Comparison of ENCODE assay signal across 10 cellular contexts in genomic region chr13:37747071-37747612, GRCh38.
A peak's percentile ranks its signal among the peaks of the same experiment; 100 is the strongest.
DNase-seq lines count a peak whose midpoint lies in the region; ATAC-seq and TF ChIP-seq lines count a peak whose summit lies in the region.
"Had no signal": no experiment of that assay in that cellular context is flagged by ENCODE, and none has a peak within 500 bp of the region (broad histone marks: within the 10 kb centered on the region; RNA-seq: fewer than 3 reads in every experiment).

No MANE protein-coding gene starts in this region.

- DNase-seq in GM04504 (ENCODE audit: low read depth) (peak; percentile 35), NCI-H187 (lab: John Stamatoyannopoulos, UW) (peak; percentile 40 to 48), cardiac fibroblast (ENCODE audit: low read depth in 2 of 2) (peak; percentile 71 to 87), pulmonary artery endothelial cell (ENCODE audit: low read depth, low spot score) (peak; percentile 20), GOT3 (lab: John Stamatoyannopoulos, UW) (no peak)
- DNase-seq: effector CD8-positive, alpha-beta T cell had no signal

- no peak overlapping the region for H3K4me3 ChIP-seq in cardiac fibroblast (replicated peaks in 1 of 2; ENCODE audit: low read depth in 2 of 2, low read length in 2 of 2)

- TF ChIP-seq CTCF in cardiac fibroblast (IDR thresholded peaks at IDR 0.05; ENCODE audit: low read depth, low read length) = no peak

- ATAC-seq in HG03378 (IDR thresholded peaks at IDR 0.05; ENCODE audit: unreplicated experiment) (no peak), GM21360 (IDR thresholded peaks at IDR 0.05; ENCODE audit: unreplicated experiment) (no peak), HG03342 (IDR thresholded peaks at IDR 0.05; ENCODE audit: unreplicated experiment) (no peak)
- ATAC-seq: activated T-helper 17 cell treated with anti-CD3 and anti-CD28 coated beads, Interleukin-2, amount 50 U/mL, for 72 hours had no signal
